In the genomic region with DNA sequence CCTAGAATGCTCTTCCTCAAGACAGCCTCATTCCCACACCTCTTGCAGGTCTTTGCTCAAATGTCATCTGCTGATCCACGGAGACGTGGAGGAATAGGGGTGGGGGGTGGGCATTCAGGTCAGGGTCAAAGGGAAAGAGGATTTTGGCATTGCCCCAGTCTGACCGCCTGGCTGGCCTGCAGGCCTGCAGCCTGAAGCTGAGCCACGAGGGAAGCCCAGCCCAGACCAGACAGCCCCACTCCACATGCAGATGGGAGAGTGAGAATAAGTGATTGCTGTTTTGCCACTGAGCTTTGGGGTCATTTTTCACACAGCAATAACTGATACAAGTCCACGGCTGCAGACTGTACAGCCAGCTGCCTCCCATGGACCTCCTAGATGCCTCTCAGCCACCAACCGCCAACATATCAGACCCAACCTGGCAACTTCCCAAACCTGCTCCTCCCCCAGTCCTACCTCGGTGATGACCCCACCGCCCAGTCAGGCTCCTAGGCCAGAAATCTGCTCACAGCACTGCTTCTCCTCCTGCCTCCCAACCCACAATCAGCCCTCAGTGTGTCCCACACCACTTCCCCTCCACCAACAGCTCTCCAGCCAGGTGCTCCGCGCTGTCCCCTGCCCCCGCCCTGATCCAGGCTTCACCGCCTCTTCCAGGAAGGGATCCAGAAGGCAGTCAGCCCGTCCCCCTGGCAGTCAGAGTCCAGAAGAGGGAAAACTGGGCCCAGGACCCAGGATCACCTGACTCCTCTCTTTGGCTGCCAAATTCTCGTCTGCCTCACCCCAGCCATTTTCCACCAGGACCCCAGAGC, we compare ENCODE assay signal across 16 cellular contexts. TPM values are rescaled to one million over a fixed set of nuclear protein-coding genes. Genes with fewer than 3 reads are reported as not detected.
DNase-seq lines count a peak whose midpoint lies in the region; ATAC-seq and TF ChIP-seq lines count a peak whose summit lies in the region.
"Had no signal": no experiment of that assay in that cellular context is flagged by ENCODE, and none has a peak within 500 bp of the region (broad histone marks: within the 10 kb centered on the region; RNA-seq: fewer than 3 reads in every experiment).

No MANE protein-coding gene starts in this region.

- H3K4me1 ChIP-seq in esophagus muscularis mucosa = peaks cover 2 to 69% (median 52%) of the 10 kb centered on the region in 4 donors
- H3K4me1 ChIP-seq in right lobe of liver = peaks cover 0 to 25% (median 3%) of the 10 kb centered on the region in 4 donors
- H3K4me1 ChIP-seq in thoracic aorta (ENCODE audit: control insufficient read depth in 1 of 2, low read depth in 2 of 2) = peaks cover 4 to 45% of the 10 kb centered on the region in 2 donors
- H3K4me1 ChIP-seq in body of pancreas = no peaks in the 10 kb centered on the region

- H3K36me3 ChIP-seq in esophagus muscularis mucosa = peaks cover 0 to under 1% (median 0%) of the 10 kb centered on the region in 4 donors
- no peaks in the 10 kb centered on the region for H3K36me3 ChIP-seq in right lobe of liver
- peaks cover 14% of the 10 kb centered on the region for H3K36me3 ChIP-seq in thoracic aorta
- no peaks in the 10 kb centered on the region for H3K36me3 ChIP-seq in body of pancreas (replicated peaks in 1 of 2; ENCODE audit: insufficient read depth in 1 of 2, low read depth in 2 of 2)

- H3K27ac ChIP-seq in esophagus muscularis mucosa (replicated peaks in 1 of 4) (peak overlapping the region; percentile 72 to 86 (median 82)), right lobe of liver (peak overlapping the region in 1 of 3 donors; percentile 40), thoracic aorta (peak overlapping the region; percentile 88 to 93), body of pancreas (no peak overlapping the region)

- H3K27me3 ChIP-seq in esophagus muscularis mucosa = no peaks in the 10 kb centered on the region
- H3K27me3 ChIP-seq in right lobe of liver = no peaks in the 10 kb centered on the region
- H3K27me3 ChIP-seq in thoracic aorta (replicated peaks; ENCODE audit: insufficient read depth) = no peaks in the 10 kb centered on the region
- H3K27me3 ChIP-seq in body of pancreas = no peaks in the 10 kb centered on the region

- TF ChIP-seq POLR2A in esophagus muscularis mucosa (IDR thresholded peaks at IDR 0.05; ENCODE audit: low read depth) (no peak), right lobe of liver (IDR thresholded peaks at IDR 0.05) (no peak), body of pancreas (IDR thresholded peaks at IDR 0.05) (no peak)

- peak; percentile 12 for TF ChIP-seq EP300 in esophagus muscularis mucosa (IDR thresholded peaks at IDR 0.05)

- ATAC-seq in right lobe of liver (peak; percentile 94 to 96 (median 96)), thoracic aorta (ENCODE audit: insufficient number of reproducible peaks, low FRiP score, low read depth) (no peak), GM18517 (IDR thresholded peaks at IDR 0.05; ENCODE audit: unreplicated experiment) (no peak), body of pancreas (no peak)

- H3K4me3 ChIP-seq in esophagus muscularis mucosa = no peak overlapping the region
- H3K4me3 ChIP-seq in right lobe of liver = no peak overlapping the region
- no peak overlapping the region for H3K4me3 ChIP-seq in thoracic aorta
- H3K4me3 ChIP-seq in body of pancreas = no peak overlapping the region

- TF ChIP-seq CTCF in esophagus muscularis mucosa (IDR thresholded peaks at IDR 0.05) = no peak
- TF ChIP-seq CTCF in right lobe of liver (IDR thresholded peaks at IDR 0.05) = no peak
- no peak for TF ChIP-seq CTCF in thoracic aorta (IDR thresholded peaks at IDR 0.05)
- TF ChIP-seq CTCF in body of pancreas (IDR thresholded peaks at IDR 0.05) = no peak

- H3K9me3 ChIP-seq in esophagus muscularis mucosa = peaks cover 0 to 18% (median 16%) of the 10 kb centered on the region in 4 donors
- peaks cover 0 to 4% (median 2%) of the 10 kb centered on the region in 4 donors for H3K9me3 ChIP-seq in right lobe of liver
- H3K9me3 ChIP-seq in thoracic aorta = peaks cover 11% of the 10 kb centered on the region
- peaks cover 0 to 7% (median 0%) of the 10 kb centered on the region in 3 donors for H3K9me3 ChIP-seq in body of pancreas

- intact Hi-C loops in esophagus muscularis mucosa (cut with DNase I) = no loop called here
- intact Hi-C loops in right lobe of liver (cut with DNase I) = no loop called here
- intact Hi-C loops in body of pancreas (cut with DNase I) = no loop called here

- 53% methylated on average over 13 of the region's 14 CpGs for WGBS in esophagus muscularis mucosa
- 23% methylated on average over 8 of the region's 14 CpGs for WGBS in right lobe of liver (ENCODE audit: insufficient coverage, low coverage, low lambda C conversion rate, missing lambda C conversion rate)
- WGBS in body of pancreas, 2 donors = 66 to 70% methylated on average over 14 of the region's 14 CpGs

- DNase-seq in anterior cingulate cortex (lab: John Stamatoyannopoulos, UW) (peak in 36 of 58 donors; percentile 1 to 61 (median 26)), esophagus muscularis mucosa (ENCODE audit: extremely low spot score) (no peak), right lobe of liver (peak; percentile 80 to 91 (median 88)), thoracic aorta (ENCODE audit: low spot score) (no peak), DMS79 (lab: John Stamatoyannopoulos, UW) (no peak), body of pancreas (no peak)
- DNase-seq: activated CD4-positive, alpha-beta T cell treated with anti-CD3 and anti-CD28 coated beads, Interleukin-2, amount 10 ng/mL, durations not matched to agents 24 days and 14 days; activated T-cell treated with anti-CD3 and anti-CD28 coated beads, Interleukin-2, amount 50 U/mL, for 24 hours; amniotic stem cell; effector CD4-positive, alpha-beta T cell; NCI-H1417; NCI-H526; stimulated activated CD4-positive, alpha-beta T cell treated with anti-CD3 and anti-CD28 coated beads, Interleukin-2, amount 100 ng/mL, for 48 hours had no signal

RNA-seq across cellular contexts. Expression of a gene that starts 14.0 kb away (rescaled TPM):
- total RNA-seq in esophagus muscularis mucosa (10 to 100 TPM in 1 of 4 donors, 1 to 10 TPM in 3; 7.3 to 13.3 (median 8.5) TPM), right lobe of liver (1 to 10 TPM in 4 of 6 experiments, under 1 TPM in 2; 0.06 to 2.7 (median 1.5) TPM), thoracic aorta (10 to 100 TPM; 11.0 to 45.4 TPM), body of pancreas (under 1 TPM; 0.78 to 0.99 TPM)
- total RNA-seq: activated CD4-positive, alpha-beta T cell treated with anti-CD3 and anti-CD28 coated beads, Interleukin-2, amount 10 ng/mL, durations not matched to agents 24 days and 14 days; renal cortical epithelial cell; T-helper 2 cell treated with Interferon-gamma antibody and Interleukin-4, amounts not matched to agents 100 ng/mL and 5 ng/mL, for 36 hours had no signal

RNA-seq across cellular contexts. Expression of a gene that starts 57.4 kb away (rescaled TPM):
- under 1 TPM in 2 of 4 donors, not detected in 2; 0.66 to 0.92 TPM for total RNA-seq in esophagus muscularis mucosa
- total RNA-seq in right lobe of liver = 1 to 10 TPM in 1 of 6 experiments, under 1 TPM in 3, not detected in 2; 0.26 to 1.3 (median 0.60) TPM
- total RNA-seq in thoracic aorta = 1 to 10 TPM in 1 of 2 donors, under 1 TPM in 1; 0.35 to 4.1 TPM
- total RNA-seq in body of pancreas = not detected
- total RNA-seq: activated CD4-positive, alpha-beta T cell treated with anti-CD3 and anti-CD28 coated beads, Interleukin-2, amount 10 ng/mL, durations not matched to agents 24 days and 14 days; renal cortical epithelial cell; T-helper 2 cell treated with Interferon-gamma antibody and Interleukin-4, amounts not matched to agents 100 ng/mL and 5 ng/mL, for 36 hours had no signal

Comparison
In these comparisons a context has a peak if more than half of its experiments do, and no peak if none do; other contexts are left out.
1. DNase-seq: peak in anterior cingulate cortex (36 of 58) and right lobe of liver (3 of 3); none in esophagus muscularis mucosa (single experiment), thoracic aorta (single experiment), DMS79 (single experiment) and body of pancreas (0 of 4).
2. H3K27ac ChIP-seq: peak in esophagus muscularis mucosa (4 of 4) and thoracic aorta (2 of 2); none in body of pancreas (0 of 4).
3. ATAC-seq: peak in right lobe of liver (4 of 4); none in thoracic aorta (single experiment), GM18517 (single experiment) and body of pancreas (single experiment).